Comparison of ENCODE assay signal across 23 cellular contexts in the genomic region with DNA sequence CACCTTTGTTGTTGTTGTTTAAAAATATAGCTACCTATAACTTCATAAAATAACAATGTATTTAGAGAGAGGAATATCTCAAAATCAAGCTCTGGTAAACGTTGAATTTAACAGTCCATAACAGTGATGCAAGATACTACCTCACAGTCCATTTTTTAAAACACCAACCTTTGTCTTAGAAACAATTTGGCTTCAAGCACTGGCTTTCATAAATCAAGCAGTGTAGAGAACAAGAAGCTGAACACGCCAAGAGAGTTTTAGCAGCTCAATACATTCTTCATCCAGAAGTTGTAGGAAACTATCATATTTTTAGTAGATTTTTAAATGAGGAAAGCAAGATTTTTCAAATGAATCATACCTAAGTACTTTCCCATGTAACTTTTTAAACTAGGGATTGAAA.
DNase-seq lines count a peak whose midpoint lies in the region; ATAC-seq and TF ChIP-seq lines count a peak whose summit lies in the region.
"Had no signal": no experiment of that assay in that cellular context is flagged by ENCODE, and none has a peak within 500 bp of the region (broad histone marks: within the 10 kb centered on the region; RNA-seq: fewer than 3 reads in every experiment).

No MANE protein-coding gene starts in this region.

- H2AFZ ChIP-seq in osteoblast (ENCODE audit: low read length): peak overlapping the region; percentile 26

- no peaks in the 10 kb centered on the region for H3K36me3 ChIP-seq in adipocyte (ENCODE audit: control insufficient read depth, insufficient read depth, low read length, severe bottlenecking)
- H3K36me3 ChIP-seq in osteoblast (ENCODE audit: insufficient read depth, low read length): no peaks in the 10 kb centered on the region
- H3K36me3 ChIP-seq: BLaER1 had no signal

- no peaks in the 10 kb centered on the region for H3K79me2 ChIP-seq in osteoblast (ENCODE audit: insufficient read depth, low read length)

- no peaks in the 10 kb centered on the region for H4K20me1 ChIP-seq in osteoblast (ENCODE audit: insufficient read depth, low read length)
- H4K20me1 ChIP-seq: BLaER1 had no signal

- H3K4me3 ChIP-seq in adipocyte (ENCODE audit: low read length): no peak overlapping the region
- no peak overlapping the region for H3K4me3 ChIP-seq in fibroblast of villous mesenchyme (ENCODE audit: low read depth, low read length)
- no peak overlapping the region for H3K4me3 ChIP-seq in osteoblast (ENCODE audit: insufficient read depth, low read length)
- H3K4me3 ChIP-seq: BLaER1 had no signal

- H3K4me2 ChIP-seq in osteoblast (ENCODE audit: insufficient read depth, low read length): no peak overlapping the region
- H3K4me2 ChIP-seq: BLaER1, SK-N-SH had no signal

- DNase-seq in AG20443 (ENCODE audit: low spot score) (peak; percentile 31), adipocyte (ENCODE audit: low read depth) (no peak), fibroblast of villous mesenchyme (ENCODE audit: low read depth) (peak; percentile 41), osteoblast (ENCODE audit: insufficient read length, low spot score, missing footprints) (peak; percentile 43), DMS 273 treated with DMSO at 0.1 percent for 48 hours (lab: John Stamatoyannopoulos, UW) (no peak)
- no peak for DNase-seq in activated naive CD4-positive, alpha-beta T cell (lab: John Stamatoyannopoulos, UW)
- DNase-seq: Caco-2; CD4-positive, alpha-beta memory T cell; DND-41; H9; NCI-H1105 treated with DMSO at 0.1 percent for 48 hours; NCI-H2081; NCI-H2171; NCI-H345; NCI-H524; NCI-H774; NK-92 treated with Interleukin-12 subunit alpha and Interleukin-12 subunit beta, amount 100 ng/mL, for 24 hours; SIG-M5; SK-N-SH had no signal

- peak overlapping the region; percentile 15 for H3K27ac ChIP-seq in osteoblast (ENCODE audit: low read depth, low read length)
- H3K27ac ChIP-seq: BLaER1, RWPE1 had no signal

- H3K27me3 ChIP-seq in adipocyte (replicated peaks; ENCODE audit: control insufficient read depth, insufficient read depth, low read length) (no peaks in the 10 kb centered on the region), osteoblast (ENCODE audit: insufficient read depth, low read length) (no peaks in the 10 kb centered on the region)
- H3K27me3 ChIP-seq: BLaER1 had no signal

- ATAC-seq in HG02885 (IDR thresholded peaks at IDR 0.05; ENCODE audit: poor library complexity, unreplicated experiment) (no peak), HG03139 (IDR thresholded peaks at IDR 0.05; ENCODE audit: unreplicated experiment) (no peak)

- H3K4me1 ChIP-seq in adipocyte (ENCODE audit: control insufficient read depth, insufficient read depth, low read length) (peaks cover 27% of the 10 kb centered on the region), osteoblast (ENCODE audit: insufficient read depth, low read length) (peaks cover 6% of the 10 kb centered on the region)
- H3K4me1 ChIP-seq: BLaER1 had no signal

- TF ChIP-seq CTCF in fibroblast of villous mesenchyme (IDR thresholded peaks at IDR 0.05; ENCODE audit: insufficient read depth, low read depth, low read length) (no peak), osteoblast (IDR thresholded peaks at IDR 0.05; ENCODE audit: extremely low read depth, low read depth, low read length) (no peak)

- peak overlapping the region; percentile 63 for H3K9ac ChIP-seq in adipocyte (ENCODE audit: low read length)
- H3K9ac ChIP-seq: BLaER1, SK-N-SH had no signal

- H3K9me3 ChIP-seq in adipocyte (ENCODE audit: control insufficient read depth, low read length) (no peaks in the 10 kb centered on the region), osteoblast (ENCODE audit: low read depth, low read length) (no peaks in the 10 kb centered on the region)
- H3K9me3 ChIP-seq: BLaER1, Caco-2, SK-N-SH had no signal

Comparison
In these comparisons a context has a peak if more than half of its experiments do, and no peak if none do; other contexts are left out.
1. DNase-seq: peak in AG20443 (single experiment), fibroblast of villous mesenchyme (single experiment) and osteoblast (single experiment); none in adipocyte (single experiment), activated naive CD4-positive, alpha-beta T cell (0 of 4) and DMS 273 treated with DMSO at 0.1 percent for 48 hours (single experiment).